1 cellular context compared by ENCODE assay signal in genomic region chr3:46386206-46386605, GRCh38.
A peak's percentile ranks its signal among the peaks of the same experiment; 100 is the strongest.
TF ChIP-seq lines count a peak whose summit lies in the region.

No MANE protein-coding gene starts in this region.

TF ChIP-seq in K562, 482 proteins besides CTCF, POLR2A, EP300 and RAD21 (continued from another document and continues in another):
- no peak for TF ChIP-seq CBFB (CRISPR knock-in tag; IDR thresholded peaks at IDR 0.05)
- TF ChIP-seq ZNF224 (CRISPR knock-in tag; IDR thresholded peaks at IDR 0.05): no peak
- no peak for TF ChIP-seq LCOR (CRISPR knock-in tag; IDR thresholded peaks at IDR 0.05)
- TF ChIP-seq, protein P1, sequence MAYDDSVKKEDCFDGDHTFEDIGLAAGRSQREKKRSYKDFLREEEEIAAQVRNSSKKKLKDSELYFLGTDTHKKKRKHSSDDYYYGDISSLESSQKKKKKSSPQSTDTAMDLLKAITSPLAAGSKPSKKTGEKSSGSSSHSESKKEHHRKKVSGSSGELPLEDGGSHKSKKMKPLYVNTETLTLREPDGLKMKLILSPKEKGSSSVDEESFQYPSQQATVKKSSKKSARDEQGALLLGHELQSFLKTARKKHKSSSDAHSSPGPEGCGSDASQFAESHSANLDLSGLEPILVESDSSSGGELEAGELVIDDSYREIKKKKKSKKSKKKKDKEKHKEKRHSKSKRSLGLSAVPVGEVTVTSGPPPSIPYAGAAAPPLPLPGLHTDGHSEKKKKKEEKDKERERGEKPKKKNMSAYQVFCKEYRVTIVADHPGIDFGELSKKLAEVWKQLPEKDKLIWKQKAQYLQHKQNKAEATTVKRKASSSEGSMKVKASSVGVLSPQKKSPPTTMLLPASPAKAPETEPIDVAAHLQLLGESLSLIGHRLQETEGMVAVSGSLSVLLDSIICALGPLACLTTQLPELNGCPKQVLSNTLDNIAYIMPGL (CRISPR knock-in tag; IDR thresholded peaks at IDR 0.05): no peak
- no peak for TF ChIP-seq ZKSCAN3 (CRISPR knock-in tag; IDR thresholded peaks at IDR 0.05)
- TF ChIP-seq FUS (optimal IDR thresholded peaks at IDR 0.05; ENCODE audit: low read depth, low read length): no peak
- TF ChIP-seq ZNF239 (CRISPR knock-in tag; IDR thresholded peaks at IDR 0.05): no peak
- no peak for TF ChIP-seq ZNF449 (CRISPR knock-in tag; IDR thresholded peaks at IDR 0.05)
- TF ChIP-seq ZEB2 (IDR thresholded peaks at IDR 0.05): peak; percentile 74
- TF ChIP-seq POLR3G (IDR thresholded peaks at IDR 0.05; ENCODE audit: extremely low read depth, insufficient read length, insufficient replicate concordance): no peak
- TF ChIP-seq ZNF23 (CRISPR knock-in tag; IDR thresholded peaks at IDR 0.05): no peak
- TF ChIP-seq SMARCA4 (IDR thresholded peaks at IDR 0.05): peak; percentile 56; the same call in 1 of the 2 replicates
- peak; percentile 22; the same call in 1 of the 2 replicates for TF ChIP-seq ZFX (CRISPR knock-in tag; IDR thresholded peaks at IDR 0.05)
- no peak for TF ChIP-seq ZNF778 (CRISPR knock-in tag; IDR thresholded peaks at IDR 0.05)
- TF ChIP-seq HCFC1 (IDR thresholded peaks at IDR 0.05; ENCODE audit: low read depth, low read length): no peak
- TF ChIP-seq ZFP30 (CRISPR knock-in tag; IDR thresholded peaks at IDR 0.05; ENCODE audit: borderline replicate concordance): no peak
- no peak for TF ChIP-seq FOXK1 (CRISPR knock-in tag; IDR thresholded peaks at IDR 0.05; ENCODE audit: borderline replicate concordance)
- TF ChIP-seq HBP1 (CRISPR knock-in tag; IDR thresholded peaks at IDR 0.05): no peak
- TF ChIP-seq TAL1 (IDR thresholded peaks at IDR 0.05): no peak
- no peak for TF ChIP-seq MCM3 (IDR thresholded peaks at IDR 0.05)
- TF ChIP-seq ZNF408 (CRISPR knock-in tag; IDR thresholded peaks at IDR 0.05; ENCODE audit: low read depth): no peak
- no peak for TF ChIP-seq SMARCA5 (IDR thresholded peaks at IDR 0.05)
- TF ChIP-seq ZBTB7A (IDR thresholded peaks at IDR 0.05; ENCODE audit: borderline replicate concordance, control insufficient read depth, low read depth, low read length): no peak
- TF ChIP-seq TAF15 (IDR thresholded peaks at IDR 0.05; ENCODE audit: low read depth, low read length): no peak
- TF ChIP-seq ARID1B (IDR thresholded peaks at IDR 0.05): peak; percentile 58; the same call in 1 of the 2 replicates
- TF ChIP-seq TAF7 (tag; IDR thresholded peaks at IDR 0.05): no peak
- TF ChIP-seq, protein P2, sequence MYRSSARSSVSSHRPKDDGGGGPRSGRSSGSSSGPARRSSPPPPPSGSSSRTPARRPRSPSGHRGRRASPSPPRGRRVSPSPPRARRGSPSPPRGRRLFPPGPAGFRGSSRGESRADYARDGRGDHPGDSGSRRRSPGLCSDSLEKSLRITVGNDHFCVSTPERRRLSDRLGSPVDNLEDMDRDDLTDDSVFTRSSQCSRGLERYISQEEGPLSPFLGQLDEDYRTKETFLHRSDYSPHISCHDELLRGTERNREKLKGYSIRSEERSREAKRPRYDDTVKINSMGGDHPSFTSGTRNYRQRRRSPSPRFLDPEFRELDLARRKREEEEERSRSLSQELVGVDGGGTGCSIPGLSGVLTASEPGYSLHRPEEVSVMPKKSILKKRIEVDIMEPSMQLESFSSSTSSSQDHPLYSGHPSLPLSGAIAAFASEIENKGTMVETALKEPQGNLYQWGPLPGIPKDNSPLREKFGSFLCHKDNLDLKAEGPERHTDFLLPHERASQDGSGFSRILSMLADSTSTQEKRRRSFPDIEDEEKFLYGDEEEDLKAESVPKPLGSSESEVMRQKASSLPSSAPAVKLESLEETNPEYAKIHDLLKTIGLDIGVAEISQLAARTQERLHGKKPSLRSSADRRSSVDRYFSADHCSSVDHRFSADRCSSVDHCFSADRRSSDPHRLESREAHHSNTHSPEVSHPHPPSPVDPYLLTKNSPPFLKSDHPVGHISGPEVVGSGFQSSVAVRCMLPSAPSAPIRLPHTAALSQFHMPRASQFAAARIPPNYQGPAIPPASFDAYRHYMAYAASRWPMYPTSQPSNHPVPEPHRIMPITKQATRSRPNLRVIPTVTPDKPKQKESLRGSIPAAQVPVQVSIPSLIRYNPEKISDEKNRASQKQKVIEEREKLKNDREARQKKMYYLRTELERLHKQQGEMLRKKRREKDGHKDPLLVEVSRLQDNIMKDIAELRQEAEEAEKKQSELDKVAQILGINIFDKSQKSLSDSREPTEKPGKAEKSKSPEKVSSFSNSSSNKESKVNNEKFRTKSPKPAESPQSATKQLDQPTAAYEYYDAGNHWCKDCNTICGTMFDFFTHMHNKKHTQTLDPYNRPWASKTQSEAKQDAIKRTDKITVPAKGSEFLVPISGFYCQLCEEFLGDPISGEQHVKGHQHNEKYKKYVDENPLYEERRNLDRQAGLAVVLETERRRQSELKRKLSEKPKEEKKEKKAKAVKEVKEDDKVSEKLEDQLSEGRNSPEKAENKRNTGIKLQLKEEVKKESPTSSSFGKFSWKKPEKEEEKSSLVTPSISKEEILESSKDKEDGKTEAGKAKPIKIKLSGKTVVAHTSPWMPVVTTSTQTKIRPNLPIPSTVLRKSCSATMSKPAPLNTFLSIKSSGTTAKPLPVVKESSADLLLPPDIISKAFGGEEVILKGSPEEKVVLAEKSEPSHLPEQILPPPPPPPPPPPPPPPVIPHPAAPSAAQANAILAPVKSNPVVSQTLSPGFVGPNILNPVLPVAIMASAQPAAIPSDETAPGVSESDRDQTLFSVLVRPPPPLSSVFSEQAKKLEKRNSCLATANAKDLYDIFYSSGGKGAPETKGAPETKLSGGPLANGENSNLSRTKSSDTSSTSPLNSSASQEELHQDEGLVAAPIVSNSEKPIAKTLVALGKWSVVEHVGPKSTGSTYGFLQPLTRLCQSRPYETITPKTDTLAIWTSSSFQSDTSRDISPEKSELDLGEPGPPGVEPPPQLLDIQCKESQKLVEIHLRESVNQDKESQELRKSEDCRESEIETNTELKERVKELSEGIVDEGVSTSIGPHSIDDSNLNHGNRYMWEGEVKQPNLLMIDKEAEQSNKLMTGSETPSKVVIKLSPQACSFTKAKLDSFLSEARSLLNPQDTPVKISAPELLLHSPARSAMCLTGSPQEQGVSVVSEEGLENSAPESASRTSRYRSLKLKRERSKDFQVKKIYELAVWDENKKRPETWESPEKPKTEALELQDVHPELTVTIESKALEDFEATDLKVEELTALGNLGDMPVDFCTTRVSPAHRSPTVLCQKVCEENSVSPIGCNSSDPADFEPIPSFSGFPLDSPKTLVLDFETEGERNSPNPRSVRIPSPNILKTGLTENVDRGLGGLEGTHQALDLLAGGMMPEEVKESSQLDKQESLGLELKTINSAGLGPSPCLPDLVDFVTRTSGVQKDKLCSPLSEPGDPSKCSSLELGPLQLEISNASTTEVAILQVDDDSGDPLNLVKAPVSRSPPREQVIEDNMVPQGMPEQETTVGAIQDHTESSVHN (IDR thresholded peaks at IDR 0.05; ENCODE audit: borderline replicate concordance in 1 of 2, low read depth in 1 of 2): 0 out of 4 replicates have a peak, but pooled peaks of 1 of the 2 experiments have one; percentile 16
- TF ChIP-seq ZNF583 (CRISPR knock-in tag; IDR thresholded peaks at IDR 0.05): no peak
- no peak for TF ChIP-seq HNRNPUL1 (IDR thresholded peaks at IDR 0.05; ENCODE audit: low read length)
- TF ChIP-seq RBM34 (IDR thresholded peaks at IDR 0.05; ENCODE audit: borderline replicate concordance, insufficient read depth, low read length): no peak
- no peak for TF ChIP-seq ESRRB (CRISPR knock-in tag; IDR thresholded peaks at IDR 0.05; ENCODE audit: borderline replicate concordance)
- TF ChIP-seq E2F5 (CRISPR knock-in tag; IDR thresholded peaks at IDR 0.05): no peak
- TF ChIP-seq ATF3 (IDR thresholded peaks at IDR 0.05): peak; percentile 70
- no peak for TF ChIP-seq ATF3 (CRISPR knock-in tag; conservative IDR thresholded peaks at IDR 0.05)
- TF ChIP-seq CREB1 (IDR thresholded peaks at IDR 0.05): no peak
- peak; percentile 45; the same call in 1 of the 2 replicates for TF ChIP-seq CREB1 (CRISPR knock-in tag; IDR thresholded peaks at IDR 0.05)
- TF ChIP-seq, protein P3, sequence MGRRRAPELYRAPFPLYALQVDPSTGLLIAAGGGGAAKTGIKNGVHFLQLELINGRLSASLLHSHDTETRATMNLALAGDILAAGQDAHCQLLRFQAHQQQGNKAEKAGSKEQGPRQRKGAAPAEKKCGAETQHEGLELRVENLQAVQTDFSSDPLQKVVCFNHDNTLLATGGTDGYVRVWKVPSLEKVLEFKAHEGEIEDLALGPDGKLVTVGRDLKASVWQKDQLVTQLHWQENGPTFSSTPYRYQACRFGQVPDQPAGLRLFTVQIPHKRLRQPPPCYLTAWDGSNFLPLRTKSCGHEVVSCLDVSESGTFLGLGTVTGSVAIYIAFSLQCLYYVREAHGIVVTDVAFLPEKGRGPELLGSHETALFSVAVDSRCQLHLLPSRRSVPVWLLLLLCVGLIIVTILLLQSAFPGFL (CRISPR knock-in tag; IDR thresholded peaks at IDR 0.05): no peak
- TF ChIP-seq, protein P4, sequence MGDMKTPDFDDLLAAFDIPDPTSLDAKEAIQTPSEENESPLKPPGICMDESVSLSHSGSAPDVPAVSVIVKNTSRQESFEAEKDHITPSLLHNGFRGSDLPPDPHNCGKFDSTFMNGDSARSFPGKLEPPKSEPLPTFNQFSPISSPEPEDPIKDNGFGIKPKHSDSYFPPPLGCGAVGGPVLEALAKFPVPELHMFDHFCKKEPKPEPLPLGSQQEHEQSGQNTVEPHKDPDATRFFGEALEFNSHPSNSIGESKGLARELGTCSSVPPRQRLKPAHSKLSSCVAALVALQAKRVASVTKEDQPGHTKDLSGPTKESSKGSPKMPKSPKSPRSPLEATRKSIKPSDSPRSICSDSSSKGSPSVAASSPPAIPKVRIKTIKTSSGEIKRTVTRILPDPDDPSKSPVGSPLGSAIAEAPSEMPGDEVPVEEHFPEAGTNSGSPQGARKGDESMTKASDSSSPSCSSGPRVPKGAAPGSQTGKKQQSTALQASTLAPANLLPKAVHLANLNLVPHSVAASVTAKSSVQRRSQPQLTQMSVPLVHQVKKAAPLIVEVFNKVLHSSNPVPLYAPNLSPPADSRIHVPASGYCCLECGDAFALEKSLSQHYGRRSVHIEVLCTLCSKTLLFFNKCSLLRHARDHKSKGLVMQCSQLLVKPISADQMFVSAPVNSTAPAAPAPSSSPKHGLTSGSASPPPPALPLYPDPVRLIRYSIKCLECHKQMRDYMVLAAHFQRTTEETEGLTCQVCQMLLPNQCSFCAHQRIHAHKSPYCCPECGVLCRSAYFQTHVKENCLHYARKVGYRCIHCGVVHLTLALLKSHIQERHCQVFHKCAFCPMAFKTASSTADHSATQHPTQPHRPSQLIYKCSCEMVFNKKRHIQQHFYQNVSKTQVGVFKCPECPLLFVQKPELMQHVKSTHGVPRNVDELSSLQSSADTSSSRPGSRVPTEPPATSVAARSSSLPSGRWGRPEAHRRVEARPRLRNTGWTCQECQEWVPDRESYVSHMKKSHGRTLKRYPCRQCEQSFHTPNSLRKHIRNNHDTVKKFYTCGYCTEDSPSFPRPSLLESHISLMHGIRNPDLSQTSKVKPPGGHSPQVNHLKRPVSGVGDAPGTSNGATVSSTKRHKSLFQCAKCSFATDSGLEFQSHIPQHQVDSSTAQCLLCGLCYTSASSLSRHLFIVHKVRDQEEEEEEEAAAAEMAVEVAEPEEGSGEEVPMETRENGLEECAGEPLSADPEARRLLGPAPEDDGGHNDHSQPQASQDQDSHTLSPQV (IDR thresholded peaks at IDR 0.05): no peak
- TF ChIP-seq KLF1 (tag; IDR thresholded peaks at IDR 0.05): no peak
- peak; percentile 17 for TF ChIP-seq ZFP36 (IDR thresholded peaks at IDR 0.05; ENCODE audit: low read depth, low read length, partially characterized antibody)
- TF ChIP-seq, protein P5, sequence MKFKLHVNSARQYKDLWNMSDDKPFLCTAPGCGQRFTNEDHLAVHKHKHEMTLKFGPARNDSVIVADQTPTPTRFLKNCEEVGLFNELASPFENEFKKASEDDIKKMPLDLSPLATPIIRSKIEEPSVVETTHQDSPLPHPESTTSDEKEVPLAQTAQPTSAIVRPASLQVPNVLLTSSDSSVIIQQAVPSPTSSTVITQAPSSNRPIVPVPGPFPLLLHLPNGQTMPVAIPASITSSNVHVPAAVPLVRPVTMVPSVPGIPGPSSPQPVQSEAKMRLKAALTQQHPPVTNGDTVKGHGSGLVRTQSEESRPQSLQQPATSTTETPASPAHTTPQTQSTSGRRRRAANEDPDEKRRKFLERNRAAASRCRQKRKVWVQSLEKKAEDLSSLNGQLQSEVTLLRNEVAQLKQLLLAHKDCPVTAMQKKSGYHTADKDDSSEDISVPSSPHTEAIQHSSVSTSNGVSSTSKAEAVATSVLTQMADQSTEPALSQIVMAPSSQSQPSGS (CRISPR knock-in tag; IDR thresholded peaks at IDR 0.05): no peak
